Comparison of ENCODE assay signal across 7 cellular contexts in the genomic region with DNA sequence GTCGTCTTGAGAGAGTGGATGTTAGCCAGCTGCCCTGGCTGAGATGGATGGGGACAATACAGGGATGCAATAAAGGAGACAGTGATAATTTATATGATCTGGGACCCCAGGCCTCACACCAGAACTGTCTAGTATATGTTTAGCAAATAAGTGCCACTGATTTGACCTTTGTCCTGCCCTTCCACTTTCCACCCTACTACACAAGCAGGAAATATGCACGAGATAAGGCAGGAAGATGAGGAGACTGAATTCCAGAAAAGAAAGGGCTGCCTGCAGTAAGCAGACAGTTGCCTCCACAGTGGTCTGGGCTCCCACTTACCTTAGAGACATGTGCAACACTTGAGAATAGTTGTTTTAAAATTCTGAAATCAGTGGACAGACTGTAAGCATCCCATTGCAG.
"Had no signal": no experiment of that assay in that cellular context is flagged by ENCODE, and none has a peak within 500 bp of the region (broad histone marks: within the 10 kb centered on the region; RNA-seq: fewer than 3 reads in every experiment).

No MANE protein-coding gene starts in this region.

- DNase-seq: IMR-90, KBM-7, KG1 had no signal

- H3K4me3 ChIP-seq: K562 had no signal

- H3K27ac ChIP-seq: HL-60 had no signal

- H3K27ac Mint-ChIP-seq: IgD-negative memory B cell had no signal

- H3K4me1 Mint-ChIP-seq: IgD-negative memory B cell had no signal

- ATAC-seq: HepG2, K562 had no signal
